ENCODE assay signal across 8 cellular contexts in genomic region chr9:4662108-4662988, GRCh38. TPM values are rescaled to one million over a fixed set of nuclear protein-coding genes. Genes with fewer than 3 reads are reported as not detected.
A peak's percentile ranks its signal among the peaks of the same experiment; 100 is the strongest.
DNase-seq lines count a peak whose midpoint lies in the region; ATAC-seq, FAIRE-seq and TF ChIP-seq lines count a peak whose summit lies in the region.

TSS of gene PLPP6 (plus strand) at chr9:4662294. CDS start at chr9:4662376, 82 bp downstream.

- H3K4me3 ChIP-seq in NT2/D1 (ENCODE audit: insufficient read length, low read depth) (peak within 1 kb of the TSS; percentile 91), epithelial cell of esophagus (ENCODE audit: low read length) (peak within 1 kb of the TSS; percentile 66), mucosa of descending colon (peak within 1 kb of the TSS; percentile 87)

- ATAC-seq in GM21381 (IDR thresholded peaks at IDR 0.05; ENCODE audit: unreplicated experiment) (peak; percentile 78), mucosa of descending colon (peak; percentile 94)

- peaks cover 5% of the 10 kb centered on the region for H3K4me1 ChIP-seq in NT2/D1 (ENCODE audit: insufficient read depth, insufficient read length)
- H3K4me1 ChIP-seq in mucosa of descending colon (ENCODE audit: low read depth), result peaks cover 17% of the 10 kb centered on the region

- H3K9me3 ChIP-seq in NT2/D1 (ENCODE audit: insufficient read depth, low read length) (no peaks in the 10 kb centered on the region), mucosa of descending colon (no peaks in the 10 kb centered on the region)

- DNase-seq in DMS 273 treated with DMSO at 0.1 percent for 48 hours (lab: John Stamatoyannopoulos, UW) (peak; percentile 61), HTR-8/SVneo (ENCODE audit: insufficient read length, low spot score) (peak; percentile 81), NT2/D1 (ENCODE audit: low read depth, low spot score) (peak; percentile 90), activated T-cell treated with anti-CD3 and anti-CD28 coated beads for 48 hours (ENCODE audit: low read depth) (peak; percentile 65), epithelial cell of esophagus (ENCODE audit: low read depth) (peak; percentile 95), mucosa of descending colon (peak; percentile 92 to 94 (median 93))
- peak; percentile 59 for DNase-seq in stimulated activated CD8-positive, alpha-beta memory T cell treated with anti-CD3 and anti-CD28 coated beads, Interleukin-7, amount 100 ng/mL, for 24 hours (ENCODE audit: low read depth)

- H3K36me3 ChIP-seq in NT2/D1 (ENCODE audit: insufficient read depth, insufficient read length, low read length) (no peaks in the 10 kb centered on the region), mucosa of descending colon (ENCODE audit: low read depth) (no peaks in the 10 kb centered on the region)

- H3K9ac ChIP-seq in NT2/D1 (ENCODE audit: insufficient read length, low read depth), result peak within 1 kb of the TSS; percentile 95

- TF ChIP-seq CTCF in epithelial cell of esophagus (IDR thresholded peaks at IDR 0.05; ENCODE audit: insufficient read depth, low read depth, low read length, missing control alignments) (peak; percentile 61), mucosa of descending colon (IDR thresholded peaks at IDR 0.05) (peak; percentile 39)

- intact Hi-C loops in mucosa of descending colon (cut with DNase I, micrococcal nuclease), result no loop called here

- peaks cover 6% of the 10 kb centered on the region for H3K27me3 ChIP-seq in NT2/D1 (ENCODE audit: insufficient read depth, insufficient read length)

- no peak for FAIRE-seq in HTR-8/SVneo (lab: Jason Lieb, UNC)

RNA-seq across cellular contexts. Expression of gene PLPP6, which starts in this region (rescaled TPM):
- total RNA-seq in mucosa of descending colon, result 10 to 100 TPM in 2 of 3 donors, 1 to 10 TPM in 1; 9.5 to 21.5 (median 17.2) TPM

Comparison
In these comparisons a context has a peak if more than half of its experiments do, and no peak if none do; other contexts are left out.
1. Peak in every context shown above with its lines: DNase-seq, ATAC-seq and H3K4me3 ChIP-seq.